ENCODE assay signal across 13 cellular contexts in the genomic region with DNA sequence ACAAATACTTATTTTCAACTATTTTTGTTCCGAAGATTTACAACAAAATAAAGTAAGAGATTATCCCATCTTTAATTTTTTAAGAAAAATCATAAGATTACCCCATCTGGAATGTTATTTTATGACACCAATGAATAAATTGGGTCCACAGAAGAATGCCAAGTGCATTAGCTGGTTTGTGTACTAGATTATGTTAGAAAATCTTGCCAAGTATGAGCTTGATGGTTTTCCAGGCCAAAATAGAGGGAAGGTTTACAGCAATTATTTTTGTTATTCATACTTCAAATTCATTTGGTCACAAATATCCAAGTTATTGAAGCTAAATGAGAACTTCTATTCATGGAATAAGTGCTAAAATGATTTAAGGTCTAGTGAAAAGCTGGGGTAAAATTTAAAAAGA.
DNase-seq lines count a peak whose midpoint lies in the region; ATAC-seq lines count a peak whose summit lies in the region.
"Had no signal": no experiment of that assay in that cellular context is flagged by ENCODE, and none has a peak within 500 bp of the region (broad histone marks: within the 10 kb centered on the region; RNA-seq: fewer than 3 reads in every experiment).

No MANE protein-coding gene starts in this region.

- ATAC-seq in sciatic nerve = no peak
- no peak for ATAC-seq in naive thymus-derived CD8-positive, alpha-beta T cell
- ATAC-seq: A549 had no signal

- intact Hi-C loops in sciatic nerve (cut with DNase I) = no loop called here

- in situ Hi-C loops in ACHN (cut with HindIII; ENCODE audit: low pct_ligation_motif_present, low pct_unique_long_range_greater_than_20kb, low sequenced_read_pairs) = no loop called here

- peaks cover 0 to 1% (median 0%) of the 10 kb centered on the region in 5 donors for H3K27me3 Mint-ChIP-seq in naive thymus-derived CD8-positive, alpha-beta T cell
- H3K27me3 Mint-ChIP-seq: CD4-positive, CD25-positive, alpha-beta regulatory T cell had no signal

- H3K36me3 Mint-ChIP-seq in naive thymus-derived CD8-positive, alpha-beta T cell = no peaks in the 10 kb centered on the region
- H3K36me3 Mint-ChIP-seq: CD4-positive, CD25-positive, alpha-beta regulatory T cell had no signal

- no peaks in the 10 kb centered on the region for H3K4me1 Mint-ChIP-seq in naive thymus-derived CD8-positive, alpha-beta T cell
- H3K4me1 Mint-ChIP-seq: CD4-positive, CD25-positive, alpha-beta regulatory T cell had no signal

- peaks cover 0 to 2% (median 0%) of the 10 kb centered on the region in 9 donors for H3K9me3 Mint-ChIP-seq in naive thymus-derived CD8-positive, alpha-beta T cell
- H3K9me3 Mint-ChIP-seq: HFFc6 had no signal

- no peak overlapping the region for H3K27ac Mint-ChIP-seq in naive thymus-derived CD8-positive, alpha-beta T cell
- H3K27ac Mint-ChIP-seq: CD4-positive, CD25-positive, alpha-beta regulatory T cell; HFFc6 had no signal

- DNase-seq in NCI-H446 (lab: John Stamatoyannopoulos, UW) = peak; percentile 51 to 72
- peak; percentile 62 for DNase-seq in astrocyte of the hippocampus (ENCODE audit: low read depth, low spot score)
- peak; percentile 28 for DNase-seq in myocyte (ENCODE audit: low read depth)
- DNase-seq in sciatic nerve (ENCODE audit: low spot score) = no peak
- no peak for DNase-seq in ACHN
- DNase-seq in cerebellum (ENCODE audit: low spot score) = no peak
- no peak for DNase-seq in naive thymus-derived CD8-positive, alpha-beta T cell
- DNase-seq: Calu3; CD4-positive, CD25-positive, alpha-beta regulatory T cell; DMS 273 treated with DMSO at 0.1 percent for 48 hours; HCEC 1CT; HFFc6 had no signal

- no peak overlapping the region for H3K4me3 Mint-ChIP-seq in naive thymus-derived CD8-positive, alpha-beta T cell
- H3K4me3 Mint-ChIP-seq: CD4-positive, CD25-positive, alpha-beta regulatory T cell; HFFc6 had no signal

- POLR2A ChIA-PET in naive thymus-derived CD8-positive, alpha-beta T cell (lab: Charles Lee) = no interaction called here

Comparison
In these comparisons a context has a peak if more than half of its experiments do, and no peak if none do; other contexts are left out.
1. DNase-seq: peak in NCI-H446 (2 of 2), astrocyte of the hippocampus (single experiment) and myocyte (single experiment); none in sciatic nerve (single experiment), ACHN (single experiment), cerebellum (single experiment) and naive thymus-derived CD8-positive, alpha-beta T cell (0 of 10).